16 cellular contexts compared by ENCODE assay signal in the genomic region with DNA sequence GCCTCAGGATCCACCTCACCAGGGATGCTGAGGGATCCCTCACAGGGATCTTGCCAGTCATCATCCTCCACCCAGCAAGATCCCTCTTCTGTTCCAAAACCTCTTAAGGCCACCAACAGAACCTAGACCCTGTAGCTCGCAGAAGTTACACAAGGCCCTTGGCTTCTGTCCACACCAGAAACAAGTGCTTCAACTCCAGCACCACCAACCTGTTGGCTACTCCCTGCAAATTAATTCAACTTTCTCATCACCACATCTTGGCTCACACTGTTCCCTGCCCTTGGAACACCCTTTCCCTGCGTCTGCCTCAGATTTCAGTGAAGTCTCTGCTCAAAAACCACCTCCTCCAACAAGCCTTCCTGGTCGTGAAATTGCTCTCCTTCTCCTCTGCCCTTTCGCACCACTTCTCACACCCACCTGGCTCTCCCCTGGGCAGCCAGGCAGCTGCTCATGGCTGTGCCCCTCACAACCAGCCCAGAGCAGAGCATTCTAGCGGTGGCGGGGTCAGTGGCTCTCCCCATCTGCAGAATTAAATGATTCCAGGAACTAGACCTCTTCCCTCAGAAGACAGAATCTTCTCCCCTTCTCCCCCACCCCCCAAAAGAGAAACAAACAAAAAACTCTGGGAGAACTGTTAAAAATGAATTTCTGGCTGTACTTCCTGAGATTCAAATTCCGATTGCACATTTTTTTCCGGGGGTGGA. TPM values are rescaled to one million over a fixed set of nuclear protein-coding genes. Genes with fewer than 3 reads are reported as not detected.
DNase-seq lines count a peak whose midpoint lies in the region; ATAC-seq, FAIRE-seq and TF ChIP-seq lines count a peak whose summit lies in the region.
"Had no signal": no experiment of that assay in that cellular context is flagged by ENCODE, and none has a peak within 500 bp of the region (broad histone marks: within the 10 kb centered on the region; RNA-seq: fewer than 3 reads in every experiment).

No MANE protein-coding gene starts in this region.

- H3K27me3 ChIP-seq in left ventricle myocardium inferior (ENCODE audit: low read depth), result peaks cover 18% of the 10 kb centered on the region
- H3K27me3 ChIP-seq in endodermal cell (ENCODE audit: control insufficient read depth, insufficient read depth, low read length, poor library complexity, severe bottlenecking), result peaks cover 19% of the 10 kb centered on the region
- no peaks in the 10 kb centered on the region for H3K27me3 ChIP-seq in vagina

- H3K4me3 Mint-ChIP-seq in endodermal cell, result peak overlapping the region; percentile 66
- no peak overlapping the region for H3K4me3 Mint-ChIP-seq in neural crest cell

- H3K9ac ChIP-seq in endodermal cell (ENCODE audit: extremely low read depth, low read length, poor library complexity, severe bottlenecking), result no peak overlapping the region

- DNase-seq in left ventricle myocardium inferior (no peak), Right ventricle myocardium superior (no peak), endodermal cell (no peak), neural crest cell (ENCODE audit: low read depth, low spot score) (no peak), urothelium cell line (ENCODE audit: low spot score) (no peak), iPS-NIHi11 (ENCODE audit: low spot score) (no peak), vagina (ENCODE audit: extremely low spot score in 2 of 2) (no peak)
- DNase-seq: activated CD4-positive, alpha-beta T cell treated with anti-CD3 and anti-CD28 coated beads, Interleukin-2, amount 10 ng/mL, durations not matched to agents 7 days and 5 days; activated naive CD8-positive, alpha-beta T cell treated with anti-CD3 and anti-CD28 coated beads, Interleukin-2, amount 10 ng/mL, durations not matched to agents 7 days and 5 days; effector memory CD8-positive, alpha-beta T cell; NCI-H1092; NCI-H748 treated with DMSO at 0.1 percent for 48 hours; stimulated activated CD4-positive, alpha-beta T cell treated with anti-CD3 and anti-CD28 coated beads, Interleukin-4, amount 100 ng/mL, for 1 hour had no signal

- WGBS in endodermal cell (ENCODE audit: insufficient coverage in 1 of 2, insufficient read length in 1 of 2), 2 experiments, result 91 to 93% methylated on average over 8 of the region's 8 CpGs

- H3K4me1 ChIP-seq in left ventricle myocardium inferior (peaks cover 14% of the 10 kb centered on the region), endodermal cell (ENCODE audit: control insufficient read depth, insufficient read depth, low read length) (no peaks in the 10 kb centered on the region), vagina (peaks cover 29% of the 10 kb centered on the region)

- H3K9me3 ChIP-seq in left ventricle myocardium inferior (replicated peaks) (no peaks in the 10 kb centered on the region), endodermal cell (ENCODE audit: control insufficient read depth, low read length) (no peaks in the 10 kb centered on the region), vagina (no peaks in the 10 kb centered on the region)

- TF ChIP-seq POLR2A in vagina (IDR thresholded peaks at IDR 0.05), result no peak

- H3K9me3 Mint-ChIP-seq in endodermal cell (no peaks in the 10 kb centered on the region), neural crest cell (no peaks in the 10 kb centered on the region)
- H3K9me3 Mint-ChIP-seq: activated CD4-positive, alpha-beta T cell treated with anti-CD3 and anti-CD28 coated beads, Interleukin-2, amount 10 ng/mL, durations not matched to agents 7 days and 5 days; activated naive CD8-positive, alpha-beta T cell treated with anti-CD3 and anti-CD28 coated beads, Interleukin-2, amount 10 ng/mL, durations not matched to agents 7 days and 5 days; effector memory CD8-positive, alpha-beta T cell had no signal

- peak overlapping the region; percentile 75 for H3K4me3 ChIP-seq in left ventricle myocardium inferior
- no peak overlapping the region for H3K4me3 ChIP-seq in endodermal cell (ENCODE audit: low read length)
- peak overlapping the region in 1 of 2 donors; percentile 57 for H3K4me3 ChIP-seq in vagina

- H3K27me3 Mint-ChIP-seq in endodermal cell (ENCODE audit: insufficient read depth) (peaks cover 46% of the 10 kb centered on the region), neural crest cell (ENCODE audit: low read depth) (peaks cover 44% of the 10 kb centered on the region)

- ATAC-seq in Right ventricle myocardium superior (ENCODE audit: poor library complexity) (no peak), GM19023 (IDR thresholded peaks at IDR 0.05; ENCODE audit: unreplicated experiment) (no peak)
- ATAC-seq: effector memory CD8-positive, alpha-beta T cell; SK-N-SH treated with all-trans-retinoic acid at 6 μM for 48 hours had no signal

- H3K4me1 Mint-ChIP-seq in endodermal cell (peaks cover 12% of the 10 kb centered on the region), neural crest cell (no peaks in the 10 kb centered on the region)

- H3K36me3 ChIP-seq in left ventricle myocardium inferior (no peaks in the 10 kb centered on the region), endodermal cell (ENCODE audit: control insufficient read depth, insufficient read depth, low read length) (no peaks in the 10 kb centered on the region), vagina (no peaks in the 10 kb centered on the region)
- H3K36me3 ChIP-seq: cardiac muscle cell had no signal

- H3K27ac ChIP-seq in left ventricle myocardium inferior (replicated peaks), result peak overlapping the region; percentile 61
- no peak overlapping the region for H3K27ac ChIP-seq in endodermal cell (ENCODE audit: low read depth, low read length)
- no peak overlapping the region for H3K27ac ChIP-seq in vagina
- H3K27ac ChIP-seq: cardiac muscle cell had no signal

- FAIRE-seq in urothelium cell line (lab: Jason Lieb, UNC), result peak; percentile 32

- intact Hi-C loops in left ventricle myocardium inferior (cut with micrococcal nuclease), result no loop called here
- intact Hi-C loops in Right ventricle myocardium superior (cut with DNase I), result no loop called here
- intact Hi-C loops in vagina (cut with DNase I), result no loop called here

- TF ChIP-seq CTCF in left ventricle myocardium inferior (IDR thresholded peaks at IDR 0.05; ENCODE audit: borderline replicate concordance) (no peak), endodermal cell (conservative IDR thresholded peaks at IDR 0.05) (no peak), neural crest cell (conservative IDR thresholded peaks at IDR 0.05) (no peak), vagina (IDR thresholded peaks at IDR 0.05) (no peak)

- H3K27ac Mint-ChIP-seq in endodermal cell (no peak overlapping the region), neural crest cell (ENCODE audit: unreplicated experiment) (peak overlapping the region; percentile 36)
- H3K27ac Mint-ChIP-seq: activated CD4-positive, alpha-beta T cell treated with anti-CD3 and anti-CD28 coated beads, Interleukin-2, amount 10 ng/mL, durations not matched to agents 7 days and 5 days; activated naive CD8-positive, alpha-beta T cell treated with anti-CD3 and anti-CD28 coated beads, Interleukin-2, amount 10 ng/mL, durations not matched to agents 7 days and 5 days had no signal

- H3K36me3 Mint-ChIP-seq in endodermal cell (ENCODE audit: low read depth) (no peaks in the 10 kb centered on the region), neural crest cell (ENCODE audit: low read depth) (no peaks in the 10 kb centered on the region)
- H3K36me3 Mint-ChIP-seq: activated naive CD8-positive, alpha-beta T cell treated with anti-CD3 and anti-CD28 coated beads, Interleukin-2, amount 10 ng/mL, durations not matched to agents 7 days and 5 days had no signal

RNA-seq across cellular contexts. Expression of a gene that starts 1.8 kb away (rescaled TPM):
- total RNA-seq in left ventricle myocardium inferior (5.2 TPM), Right ventricle myocardium superior (3.2 TPM), endodermal cell (1 to 10 TPM; 5.9 to 9.1 TPM), neural crest cell (0.79 and 0.84 TPM in 2 replicates), vagina (44.0 TPM)
- polyA plus RNA-seq in endodermal cell (2013, experiment 1 of 2), result 2.1 TPM
- 2.4 TPM for polyA plus RNA-seq in endodermal cell (2013, experiment 2 of 2)

RNA-seq across cellular contexts. Expression of a gene that starts 37.6 kb away (rescaled TPM):
- total RNA-seq in left ventricle myocardium inferior, result 57.8 TPM
- 58.2 TPM for total RNA-seq in Right ventricle myocardium superior
- total RNA-seq in endodermal cell, result 10 to 100 TPM; 22.6 to 31.3 TPM
- 60.5 TPM for polyA plus RNA-seq in endodermal cell (2013, experiment 1 of 2)
- 63.1 TPM for polyA plus RNA-seq in endodermal cell (2013, experiment 2 of 2)
- total RNA-seq in neural crest cell, result 62.6 and 63.9 TPM in 2 replicates
- total RNA-seq in vagina, result 44.7 TPM
